ENCODE assay signal across 15 cellular contexts in genomic region chr3:71695000-71695482, GRCh38. TPM values are rescaled to one million over a fixed set of nuclear protein-coding genes. Genes with fewer than 3 reads are reported as not detected.
A peak's percentile ranks its signal among the peaks of the same experiment; 100 is the strongest.
DNase-seq lines count a peak whose midpoint lies in the region; ATAC-seq and TF ChIP-seq lines count a peak whose summit lies in the region.
"Had no signal": no experiment of that assay in that cellular context is flagged by ENCODE, and none has a peak within 500 bp of the region (broad histone marks: within the 10 kb centered on the region; RNA-seq: fewer than 3 reads in every experiment).

No MANE protein-coding gene starts in this region.

- DNase-seq in natural killer cell (no peak), hepatocyte (ENCODE audit: low spot score) (peak; percentile 22), occipital lobe (lab: John Stamatoyannopoulos, UW) (peak; percentile 12), GF-D8 (lab: John Stamatoyannopoulos, UW) (no peak), D341Med (ENCODE audit: low spot score) (no peak)
- DNase-seq in natural killer cell treated with Interleukin-12 subunit alpha and Interleukin-12 subunit beta and Interleukin-15 and Interleukin-18, amount 100 ng/mL, for 72 hours (ENCODE audit: low spot score), result no peak
- no peak for DNase-seq in activated CD4-positive, alpha-beta T cell treated with anti-CD3 and anti-CD28 coated beads, Interleukin-2, amount 10 ng/mL, durations not matched to agents 24 days and 14 days
- DNase-seq in activated naive CD4-positive, alpha-beta T cell (lab: John Stamatoyannopoulos, UW), result no peak
- DNase-seq: effector CD8-positive, alpha-beta T cell; NCI-H1092; NCI-H446 had no signal

- peak overlapping the region; percentile 86 for H3K27ac ChIP-seq in hepatocyte

- H3K4me3 ChIP-seq in hepatocyte, result no peak overlapping the region

- H3K4me2 ChIP-seq in hepatocyte, result peak overlapping the region; percentile 22

- no peaks in the 10 kb centered on the region for H3K9me3 Mint-ChIP-seq in natural killer cell
- H3K9me3 Mint-ChIP-seq in natural killer cell treated with Interleukin-12 subunit alpha and Interleukin-12 subunit beta and Interleukin-15 and Interleukin-18, amount 100 ng/mL, for 72 hours, result no peaks in the 10 kb centered on the region
- no peaks in the 10 kb centered on the region for H3K9me3 Mint-ChIP-seq in activated CD4-positive, alpha-beta T cell treated with anti-CD3 and anti-CD28 coated beads, Interleukin-2, amount 10 ng/mL, durations not matched to agents 24 days and 14 days

- ATAC-seq in natural killer cell, result no peak
- ATAC-seq in natural killer cell treated with Interleukin-12 subunit alpha and Interleukin-12 subunit beta and Interleukin-15 and Interleukin-18, amount 100 ng/mL, for 72 hours, result no peak
- ATAC-seq: Right ventricle myocardium inferior had no signal

- peak overlapping the region; percentile 13 for H2AFZ ChIP-seq in hepatocyte

- intact Hi-C loops in natural killer cell (cut with micrococcal nuclease), result no loop called here
- intact Hi-C loops in activated CD4-positive, alpha-beta T cell treated with anti-CD3 and anti-CD28 coated beads, Interleukin-2, amount 10 ng/mL, durations not matched to agents 24 days and 14 days (cut with micrococcal nuclease), result no loop called here

- H3K27me3 Mint-ChIP-seq in natural killer cell (ENCODE audit: low read depth in 2 of 2), result no peaks in the 10 kb centered on the region
- H3K27me3 Mint-ChIP-seq in natural killer cell treated with Interleukin-12 subunit alpha and Interleukin-12 subunit beta and Interleukin-15 and Interleukin-18, amount 100 ng/mL, for 72 hours, result no peaks in the 10 kb centered on the region
- H3K27me3 Mint-ChIP-seq in activated CD4-positive, alpha-beta T cell treated with anti-CD3 and anti-CD28 coated beads, Interleukin-2, amount 10 ng/mL, durations not matched to agents 24 days and 14 days, result no peaks in the 10 kb centered on the region

- no peaks in the 10 kb centered on the region for H3K79me2 ChIP-seq in hepatocyte

- no peaks in the 10 kb centered on the region for H4K20me1 ChIP-seq in hepatocyte (ENCODE audit: insufficient read depth, poor library complexity, severe bottlenecking)

- H3K36me3 Mint-ChIP-seq in natural killer cell, result peaks cover 11% of the 10 kb centered on the region
- peaks cover 10% of the 10 kb centered on the region for H3K36me3 Mint-ChIP-seq in natural killer cell treated with Interleukin-12 subunit alpha and Interleukin-12 subunit beta and Interleukin-15 and Interleukin-18, amount 100 ng/mL, for 72 hours
- peaks cover 35% of the 10 kb centered on the region for H3K36me3 Mint-ChIP-seq in activated CD4-positive, alpha-beta T cell treated with anti-CD3 and anti-CD28 coated beads, Interleukin-2, amount 10 ng/mL, durations not matched to agents 24 days and 14 days (ENCODE audit: low read depth)

- TF ChIP-seq CTCF in natural killer cell (IDR thresholded peaks at IDR 0.05) (no peak), hepatocyte (IDR thresholded peaks at IDR 0.05; ENCODE audit: poor library complexity) (no peak)

- H3K9me3 ChIP-seq in hepatocyte (ENCODE audit: low read depth), result no peaks in the 10 kb centered on the region

- 52% methylated on average over 7 of the region's 7 CpGs for WGBS in hepatocyte (ENCODE audit: low lambda C conversion rate, missing lambda C conversion rate)

- H3K27me3 ChIP-seq in hepatocyte, result no peaks in the 10 kb centered on the region

- peaks cover 26% of the 10 kb centered on the region for H3K4me1 ChIP-seq in hepatocyte (ENCODE audit: insufficient read depth)

- no peak overlapping the region for H3K4me3 Mint-ChIP-seq in natural killer cell
- no peak overlapping the region for H3K4me3 Mint-ChIP-seq in natural killer cell treated with Interleukin-12 subunit alpha and Interleukin-12 subunit beta and Interleukin-15 and Interleukin-18, amount 100 ng/mL, for 72 hours
- H3K4me3 Mint-ChIP-seq in activated CD4-positive, alpha-beta T cell treated with anti-CD3 and anti-CD28 coated beads, Interleukin-2, amount 10 ng/mL, durations not matched to agents 24 days and 14 days, result no peak overlapping the region

- H3K9me2 ChIP-seq in hepatocyte (replicated peaks; ENCODE audit: insufficient read depth), result no peaks in the 10 kb centered on the region

- H3K27ac Mint-ChIP-seq in natural killer cell, result peak overlapping the region; percentile 7 to 60
- H3K27ac Mint-ChIP-seq in natural killer cell treated with Interleukin-12 subunit alpha and Interleukin-12 subunit beta and Interleukin-15 and Interleukin-18, amount 100 ng/mL, for 72 hours, result peak overlapping the region in 1 of 2 donors; percentile 12
- H3K27ac Mint-ChIP-seq in activated CD4-positive, alpha-beta T cell treated with anti-CD3 and anti-CD28 coated beads, Interleukin-2, amount 10 ng/mL, durations not matched to agents 24 days and 14 days, result no peak overlapping the region

- no peaks in the 10 kb centered on the region for H3K36me3 ChIP-seq in hepatocyte (replicated peaks; ENCODE audit: insufficient read depth, low read depth)

- peaks cover 2 to 4% of the 10 kb centered on the region in 2 donors for H3K4me1 Mint-ChIP-seq in natural killer cell
- H3K4me1 Mint-ChIP-seq in natural killer cell treated with Interleukin-12 subunit alpha and Interleukin-12 subunit beta and Interleukin-15 and Interleukin-18, amount 100 ng/mL, for 72 hours (ENCODE audit: low read depth in 2 of 2), result peaks cover under 1 to 12% of the 10 kb centered on the region in 2 donors
- H3K4me1 Mint-ChIP-seq in activated CD4-positive, alpha-beta T cell treated with anti-CD3 and anti-CD28 coated beads, Interleukin-2, amount 10 ng/mL, durations not matched to agents 24 days and 14 days, result peaks cover 4% of the 10 kb centered on the region

RNA-seq across cellular contexts. Expression of gene EIF4E3, which starts 30.2 kb away (rescaled TPM):
- 10 to 100 TPM; 44.9 to 52.2 (median 46.7) TPM for total RNA-seq in natural killer cell
- 10 to 100 TPM; 20.4 to 24.0 TPM for total RNA-seq in natural killer cell treated with Interleukin-12 subunit alpha and Interleukin-12 subunit beta and Interleukin-15 and Interleukin-18, amount 100 ng/mL, for 72 hours
- 4.1 and 5.4 TPM in 2 replicates for total RNA-seq in hepatocyte
- 6.6 and 7.4 TPM in 2 replicates for polyA plus RNA-seq in hepatocyte
- 20.9 TPM for total RNA-seq in occipital lobe
- total RNA-seq in activated CD4-positive, alpha-beta T cell treated with anti-CD3 and anti-CD28 coated beads, Interleukin-2, amount 10 ng/mL, durations not matched to agents 24 days and 14 days, result 20.3 and 20.7 TPM in 2 replicates

RNA-seq across cellular contexts. Expression of gene GPR27, which starts 58.6 kb away (rescaled TPM):
- total RNA-seq in natural killer cell, result 1 to 10 TPM in 1 of 3 donors, under 1 TPM in 1, not detected in 1; 0.14 to 2.8 TPM
- 1 to 10 TPM in 1 of 2 donors, not detected in 1; 4.5 TPM for total RNA-seq in natural killer cell treated with Interleukin-12 subunit alpha and Interleukin-12 subunit beta and Interleukin-15 and Interleukin-18, amount 100 ng/mL, for 72 hours
- total RNA-seq in hepatocyte, result 1.4 and 3.1 TPM in 2 replicates
- polyA plus RNA-seq in hepatocyte, result 2.2 and 2.9 TPM in 2 replicates
- 53.0 TPM for total RNA-seq in occipital lobe
- 1.0 and 1.4 TPM in 2 replicates for total RNA-seq in activated CD4-positive, alpha-beta T cell treated with anti-CD3 and anti-CD28 coated beads, Interleukin-2, amount 10 ng/mL, durations not matched to agents 24 days and 14 days
- total RNA-seq: A172, HT1080, lung microvascular endothelial cell had no signal

Comparison
In these comparisons a context has a peak if more than half of its experiments do, and no peak if none do; other contexts are left out.
1. DNase-seq: peak in hepatocyte (single experiment) and occipital lobe (single experiment); none in natural killer cell (single experiment), natural killer cell treated with Interleukin-12 subunit alpha and Interleukin-12 subunit beta and Interleukin-15 and Interleukin-18, amount 100 ng/mL, for 72 hours (single experiment), activated CD4-positive, alpha-beta T cell treated with anti-CD3 and anti-CD28 coated beads, Interleukin-2, amount 10 ng/mL, durations not matched to agents 24 days and 14 days (single experiment), GF-D8 (single experiment), activated naive CD4-positive, alpha-beta T cell (0 of 4) and D341Med (single experiment).